20 cellular contexts compared by ENCODE assay signal in genomic region chr6:11309947-11310665, GRCh38.
DNase-seq lines count a peak whose midpoint lies in the region; ATAC-seq and TF ChIP-seq lines count a peak whose summit lies in the region.
"Had no signal": no experiment of that assay in that cellular context is flagged by ENCODE, and none has a peak within 500 bp of the region (broad histone marks: within the 10 kb centered on the region; RNA-seq: fewer than 3 reads in every experiment).

No MANE protein-coding gene starts in this region.

- no peaks in the 10 kb centered on the region for H3K36me3 ChIP-seq in endodermal cell (ENCODE audit: control insufficient read depth, insufficient read depth, low read length)
- H3K36me3 ChIP-seq in naive thymus-derived CD4-positive, alpha-beta T cell (ENCODE audit: control insufficient read depth in 2 of 3, insufficient read depth in 3 of 3, low read length in 3 of 3): peaks cover 0 to 20% (median 0%) of the 10 kb centered on the region in 3 experiments
- H3K36me3 ChIP-seq: left ventricle myocardium inferior, right lobe of liver had no signal

- WGBS in endodermal cell (ENCODE audit: insufficient coverage in 1 of 2, insufficient read length in 1 of 2), 2 experiments: 90 to 100% methylated on average over 6 to 7 of the region's 7 CpGs

- peak; percentile 67 for TF ChIP-seq CTCF in endodermal cell (conservative IDR thresholded peaks at IDR 0.05)
- no peak for TF ChIP-seq CTCF in nephron progenitor cell (IDR thresholded peaks at IDR 0.05)

- no peaks in the 10 kb centered on the region for H3K36me3 Mint-ChIP-seq in endodermal cell (ENCODE audit: low read depth)
- H3K36me3 Mint-ChIP-seq in naive thymus-derived CD4-positive, alpha-beta T cell: peaks cover 16 to 67% (median 58%) of the 10 kb centered on the region in 5 donors
- no peaks in the 10 kb centered on the region for H3K36me3 Mint-ChIP-seq in nephron progenitor cell (ENCODE audit: low read depth)

- no peaks in the 10 kb centered on the region for H3K4me1 ChIP-seq in endodermal cell (ENCODE audit: control insufficient read depth, insufficient read depth, low read length)
- H3K4me1 ChIP-seq in naive thymus-derived CD4-positive, alpha-beta T cell (ENCODE audit: control insufficient read depth in 2 of 2, insufficient read depth in 2 of 2, low read length in 2 of 2): no peaks in the 10 kb centered on the region
- H3K4me1 ChIP-seq: left ventricle myocardium inferior, right lobe of liver had no signal

- no peaks in the 10 kb centered on the region for H3K27me3 ChIP-seq in endodermal cell (ENCODE audit: control insufficient read depth, insufficient read depth, low read length, poor library complexity, severe bottlenecking)
- no peaks in the 10 kb centered on the region for H3K27me3 ChIP-seq in naive thymus-derived CD4-positive, alpha-beta T cell (ENCODE audit: control insufficient read depth in 2 of 2, insufficient read depth in 2 of 2, low read length in 2 of 2)
- H3K27me3 ChIP-seq: heart right ventricle, right lobe of liver had no signal

- intact Hi-C loops in naive thymus-derived CD4-positive, alpha-beta T cell (cut with micrococcal nuclease): loop anchor here in 1 of 2 donors (10.0 kb wide), 1 partner anchor 185 kb away; no protein-coding TSS in a partner anchor

- H3K27me3 Mint-ChIP-seq in endodermal cell (ENCODE audit: insufficient read depth): no peaks in the 10 kb centered on the region
- no peaks in the 10 kb centered on the region for H3K27me3 Mint-ChIP-seq in naive thymus-derived CD4-positive, alpha-beta T cell
- no peaks in the 10 kb centered on the region for H3K27me3 Mint-ChIP-seq in nephron progenitor cell (ENCODE audit: low read depth, poor library complexity)
- H3K27me3 Mint-ChIP-seq: CD4-positive, CD25-positive, alpha-beta regulatory T cell; T-helper 17 cell had no signal

- peak; percentile 12 for DNase-seq in DMS 273 treated with DMSO at 0.1 percent for 48 hours (lab: John Stamatoyannopoulos, UW)
- DNase-seq in MV-4-11 (lab: John Stamatoyannopoulos, UW): peak; percentile 73
- DNase-seq in endodermal cell: peak; percentile 77
- DNase-seq in naive thymus-derived CD4-positive, alpha-beta T cell: no peak
- DNase-seq in stimulated activated CD4-positive, alpha-beta T cell treated with anti-CD3 and anti-CD28 coated beads, Interleukin-2, amount 100 ng/mL, for 24 hours: no peak
- DNase-seq in nephron progenitor cell: no peak
- no peak for DNase-seq in HPDE6-E6E7 (ENCODE audit: extremely low spot score)
- no peak for DNase-seq in NCI-H146 (lab: John Stamatoyannopoulos, UW)
- DNase-seq: activated CD4-positive, alpha-beta T cell treated with anti-CD3 and anti-CD28 coated beads, Interleukin-2, amount 50 U/mL, for 4 hours; amniotic stem cell; CD4-positive, CD25-positive, alpha-beta regulatory T cell; heart right ventricle; left ventricle myocardium inferior; NCI-H2227 treated with DMSO at 0.1 percent for 48 hours; right lobe of liver; stimulated activated CD4-positive, alpha-beta T cell treated with anti-CD3 and anti-CD28 coated beads, Interleukin-4, amount 100 ng/mL, for 1 hour; T-helper 17 cell had no signal

- ATAC-seq in naive thymus-derived CD4-positive, alpha-beta T cell: peak; percentile 29
- ATAC-seq: Panc1, T-helper 17 cell had no signal

- H3K27ac Mint-ChIP-seq in endodermal cell (no peak overlapping the region), nephron progenitor cell (no peak overlapping the region)
- no peak overlapping the region for H3K27ac Mint-ChIP-seq in naive thymus-derived CD4-positive, alpha-beta T cell
- H3K27ac Mint-ChIP-seq: activated T-helper 1 cell treated with anti-CD3 and anti-CD28 coated beads, Interleukin-12 subunit alpha, Interleukin-12 subunit beta, Interleukin-2, Interleukin-4 antibody, amounts not matched to agents 30 ng/mL and 10 ng/mL and 1 ng/mL, durations not matched to agents 14 hours and 24 hours and 36 hours; T-helper 17 cell had no signal

- H3K27ac ChIP-seq in endodermal cell (ENCODE audit: low read depth, low read length): no peak overlapping the region
- no peak overlapping the region for H3K27ac ChIP-seq in naive thymus-derived CD4-positive, alpha-beta T cell (ENCODE audit: low read depth, low read length)
- H3K27ac ChIP-seq: heart right ventricle, left ventricle myocardium inferior, right lobe of liver had no signal

- no peak overlapping the region for H3K4me3 Mint-ChIP-seq in endodermal cell
- no peak overlapping the region for H3K4me3 Mint-ChIP-seq in naive thymus-derived CD4-positive, alpha-beta T cell
- no peak overlapping the region for H3K4me3 Mint-ChIP-seq in nephron progenitor cell
- H3K4me3 Mint-ChIP-seq: activated T-helper 1 cell treated with anti-CD3 and anti-CD28 coated beads, Interleukin-12 subunit alpha, Interleukin-12 subunit beta, Interleukin-2, Interleukin-4 antibody, amounts not matched to agents 30 ng/mL and 10 ng/mL and 1 ng/mL, durations not matched to agents 14 hours and 24 hours and 36 hours; CD4-positive, CD25-positive, alpha-beta regulatory T cell; neural crest cell had no signal

- H3K9ac ChIP-seq in endodermal cell (ENCODE audit: extremely low read depth, low read length, poor library complexity, severe bottlenecking): no peak overlapping the region

- CTCF ChIA-PET in naive thymus-derived CD4-positive, alpha-beta T cell (lab: Charles Lee): no interaction called here

- H3K4me1 Mint-ChIP-seq in endodermal cell (no peaks in the 10 kb centered on the region), nephron progenitor cell (no peaks in the 10 kb centered on the region)
- H3K4me1 Mint-ChIP-seq in naive thymus-derived CD4-positive, alpha-beta T cell: peaks cover 4 to 25% (median 14%) of the 10 kb centered on the region in 7 donors

- H3K9me3 Mint-ChIP-seq in endodermal cell (no peaks in the 10 kb centered on the region), nephron progenitor cell (no peaks in the 10 kb centered on the region)
- H3K9me3 Mint-ChIP-seq in naive thymus-derived CD4-positive, alpha-beta T cell: peaks cover 0 to 9% (median under 1%) of the 10 kb centered on the region in 11 donors

- POLR2A ChIA-PET in naive thymus-derived CD4-positive, alpha-beta T cell (lab: Charles Lee): no interaction called here

- no peaks in the 10 kb centered on the region for H3K9me3 ChIP-seq in endodermal cell (ENCODE audit: control insufficient read depth, low read length)
- H3K9me3 ChIP-seq in naive thymus-derived CD4-positive, alpha-beta T cell (ENCODE audit: control insufficient read depth in 2 of 3, low read length in 3 of 3): no peaks in the 10 kb centered on the region
- H3K9me3 ChIP-seq: heart right ventricle, left ventricle myocardium inferior, right lobe of liver had no signal

- H3K4me3 ChIP-seq in endodermal cell (ENCODE audit: low read length): no peak overlapping the region
- no peak overlapping the region for H3K4me3 ChIP-seq in naive thymus-derived CD4-positive, alpha-beta T cell (ENCODE audit: low read length)
- H3K4me3 ChIP-seq: heart right ventricle, left ventricle myocardium inferior, right lobe of liver had no signal

Comparison
In these comparisons a context has a peak if more than half of its experiments do, and no peak if none do; other contexts are left out.
1. DNase-seq: peak in DMS 273 treated with DMSO at 0.1 percent for 48 hours (single experiment), MV-4-11 (single experiment) and endodermal cell (single experiment); none in naive thymus-derived CD4-positive, alpha-beta T cell (0 of 9), stimulated activated CD4-positive, alpha-beta T cell treated with anti-CD3 and anti-CD28 coated beads, Interleukin-2, amount 100 ng/mL, for 24 hours (0 of 2), nephron progenitor cell (single experiment), HPDE6-E6E7 (single experiment) and NCI-H146 (single experiment).